Comparison of ENCODE assay signal across 8 cellular contexts in genomic region chr15:74937602-74938371, GRCh38. TPM values are rescaled to one million over a fixed set of nuclear protein-coding genes. Genes with fewer than 3 reads are reported as not detected.
DNase-seq lines count a peak whose midpoint lies in the region; ATAC-seq and TF ChIP-seq lines count a peak whose summit lies in the region.

TSS of gene COX5A (minus strand) at chr15:74938073. CDS start at chr15:74938014, 59 bp downstream.

- H3K36me3 ChIP-seq in PC-9 (ENCODE audit: low read depth) (peaks cover 8% of the 10 kb centered on the region), mucosa of stomach (ENCODE audit: control insufficient read depth, insufficient read depth, low read length) (no peaks in the 10 kb centered on the region)

- peak within 1 kb of the TSS; percentile 89 for H2AFZ ChIP-seq in PC-9

- POLR2A ChIA-PET in PC-9 (lab: Charles Lee; ENCODE audit: unreplicated experiment) = interaction anchor here (0.6 to 0.9 kb wide), 4 partner anchors 30 to 886 kb away, joined by 3 to 8 read pairs (median 4); no protein-coding TSS in a partner anchor

- H3K79me2 ChIP-seq in PC-9 (ENCODE audit: low read depth) = peaks cover 50% of the 10 kb centered on the region

- H3K9me3 ChIP-seq in PC-9 (ENCODE audit: insufficient read depth, low read depth) = no peaks in the 10 kb centered on the region
- no peaks in the 10 kb centered on the region for H3K9me3 ChIP-seq in mucosa of stomach (ENCODE audit: control insufficient read depth, low read length)

- TF ChIP-seq CTCF in PC-9 (conservative IDR thresholded peaks at IDR 0.05) = no peak
- TF ChIP-seq CTCF in epithelial cell of proximal tubule (conservative IDR thresholded peaks at IDR 0.05; ENCODE audit: low read depth, low read length) = no peak

- H3K9me2 ChIP-seq in PC-9 (ENCODE audit: insufficient read depth) = no peaks in the 10 kb centered on the region

- H3K27me3 ChIP-seq in PC-9 (ENCODE audit: insufficient read depth, low read depth) (no peaks in the 10 kb centered on the region), mucosa of stomach (ENCODE audit: control insufficient read depth, insufficient read depth, low read length) (no peaks in the 10 kb centered on the region)

- BruUV-seq in PC-9 (replicated peaks; lab: Mats Ljungman, UMichigan) = TSS peak; percentile 56

- H4K20me1 ChIP-seq in PC-9 (ENCODE audit: insufficient read depth) = peaks cover 17% of the 10 kb centered on the region

- peak within 1 kb of the TSS; percentile 65 for H3K4me3 ChIP-seq in Jurkat, Clone E6-1 (ENCODE audit: low read length)
- H3K4me3 ChIP-seq in PC-9 (peak within 1 kb of the TSS; percentile 90), epithelial cell of proximal tubule (ENCODE audit: low read depth, low read length) (peak within 1 kb of the TSS; percentile 73), mucosa of stomach (ENCODE audit: low read length) (peak within 1 kb of the TSS; percentile 86)

- H3K4me1 ChIP-seq in PC-9 (replicated peaks; ENCODE audit: insufficient read depth) (peaks cover 14% of the 10 kb centered on the region), mucosa of stomach (ENCODE audit: control insufficient read depth, insufficient read depth, low read length) (peaks cover 14% of the 10 kb centered on the region)

- peaks cover 27% of the 10 kb centered on the region; the same call in 1 of the 2 replicates for H3F3A ChIP-seq in PC-9 (ENCODE audit: insufficient read depth, low read depth)

- DNase-seq in DMS53 (lab: John Stamatoyannopoulos, UW) = peak; percentile 97
- DNase-seq in Jurkat, Clone E6-1 (ENCODE audit: low read depth, low spot score) = peak; percentile 92
- DNase-seq in PC-9 = peak; percentile 90 to 95
- DNase-seq in activated T-cell treated with anti-CD3 and anti-CD28 coated beads, Interleukin-2, amount 50 U/mL, for 1 hour = peak; percentile 90
- peak; percentile 52 for DNase-seq in epithelial cell of proximal tubule (ENCODE audit: low read depth)
- DNase-seq in stimulated activated CD8-positive, alpha-beta memory T cell treated with anti-CD3 and anti-CD28 coated beads, Interleukin-4, amount 100 ng/mL, for 48 hours = peak; percentile 89

- ATAC-seq in GM21717 (IDR thresholded peaks at IDR 0.05; ENCODE audit: unreplicated experiment) = peak; percentile 78

- intact Hi-C loops in PC-9 (cut with micrococcal nuclease; ENCODE audit: unreplicated experiment) = loop anchor here (2.0 to 5.0 kb wide), 2 partner anchors 31 to 265 kb away; partner anchors contain the start of genes C15orf39 and FAM219B

- peak within 1 kb of the TSS; percentile 77 for H3K4me2 ChIP-seq in PC-9

- H3K27ac ChIP-seq in PC-9 = peak within 1 kb of the TSS; percentile 88

- CTCF ChIA-PET in PC-9 (lab: Charles Lee) = interaction anchor here (0.6 kb wide), 1 partner anchor 46 kb away, joined by 4 read pairs; no protein-coding TSS in a partner anchor

- H3K9ac ChIP-seq in mucosa of stomach (ENCODE audit: low read length) = peak within 1 kb of the TSS; percentile 86

RNA-seq across cellular contexts. Expression of gene COX5A, which starts in this region (rescaled TPM):
- 551 TPM for polyA plus RNA-seq in Jurkat, Clone E6-1 (2012; ENCODE audit: insufficient read depth, insufficient read length)
- total RNA-seq in PC-9 (2021) (177 and 247 TPM in 2 replicates), epithelial cell of proximal tubule (123 and 219 TPM in 2 replicates)

Comparison
In these comparisons a context has a peak if more than half of its experiments do, and no peak if none do; other contexts are left out.
1. Peak in every context shown above with its lines: DNase-seq, ATAC-seq, H3K4me3 ChIP-seq and H3K27ac ChIP-seq.